8 cellular contexts compared by ENCODE assay signal in genomic region chr7:4641667-4642467, GRCh38. TPM values are rescaled to one million over a fixed set of nuclear protein-coding genes. Genes with fewer than 3 reads are reported as not detected.
DNase-seq lines count a peak whose midpoint lies in the region; ATAC-seq and TF ChIP-seq lines count a peak whose summit lies in the region.

No MANE protein-coding gene starts in this region.

- TF ChIP-seq CTCF in IMR-90 (conservative IDR thresholded peaks at IDR 0.05; ENCODE audit: low read depth, low read length) (peak; percentile 72), PC-3 (conservative IDR thresholded peaks at IDR 0.05; ENCODE audit: low read depth, low read length) (peak; percentile 36; the same call in 1 of the 2 replicates)

- peak; percentile 81 for DNase-seq in DMS79 (lab: John Stamatoyannopoulos, UW)
- DNase-seq in IMR-90, result peak; percentile 89
- DNase-seq in PC-3, result peak; percentile 95
- DNase-seq in activated T-cell treated with anti-CD3 and anti-CD28 coated beads, Interleukin-2, amount 50 U/mL, for 72 hours, result peak; percentile 95 to 98
- DNase-seq in fibroblast of gingiva (ENCODE audit: low read depth), result peak; percentile 89
- peak; percentile 93 for DNase-seq in natural killer cell treated with Interleukin-12 subunit alpha and Interleukin-12 subunit beta and Interleukin-15 and Interleukin-18, amount 100 ng/mL, for 72 hours (ENCODE audit: low spot score)
- DNase-seq in stimulated activated naive CD8-positive, alpha-beta T cell treated with anti-CD3 and anti-CD28 coated beads, Interleukin-15, Interleukin-2, amounts not matched to agents 100 U/mL and 50 U/mL, for 24 hours, result peak; percentile 96

- H3K36me3 ChIP-seq in IMR-90 (ENCODE audit: control insufficient read depth, insufficient read depth, low read length) (no peaks in the 10 kb centered on the region), PC-3 (ENCODE audit: low read depth, low read length) (no peaks in the 10 kb centered on the region)

- peak overlapping the region; percentile 94 to 100 for H4K8ac ChIP-seq in IMR-90 (ENCODE audit: low read depth in 2 of 2, low read length in 2 of 2)

- CTCF ChIA-PET in IMR-90 (lab: Yijun Ruan, JAX) (interaction anchor here (0.8 to 2.2 kb wide), 7 partner anchors 10 to 106 kb away, joined by 3 to 12 read pairs (median 3); partner anchors contain the start of gene FOXK1), PC-3 (lab: Charles Lee) (interaction anchor here (0.5 to 1.2 kb wide), 5 partner anchors 20 to 114 kb away, joined by 3 to 9 read pairs (median 4); partner anchors contain the start of gene FOXK1)

- peak overlapping the region; percentile 94 for H4K91ac ChIP-seq in IMR-90 (ENCODE audit: insufficient read depth, low read depth, low read length)

- no peak overlapping the region for H2BK20ac ChIP-seq in IMR-90 (ENCODE audit: low read depth, low read length)

- intact Hi-C loops in IMR-90 (cut with micrococcal nuclease) (loop anchor here (1.0 kb wide), 3 partner anchors 26 to 104 kb away; no protein-coding TSS in a partner anchor), PC-3 (cut with micrococcal nuclease) (loop anchor here (1.0 to 2.0 kb wide), 4 partner anchors 39 to 113 kb away; no protein-coding TSS in a partner anchor)

- POLR2A ChIA-PET in IMR-90 (lab: Charles Lee; ENCODE audit: unreplicated experiment) (interaction anchor here (0.6 to 1.2 kb wide), 4 partner anchors 20 to 1369 kb away, joined by 3 to 6 read pairs (median 6); partner anchors contain the start of gene FOXK1), PC-3 (lab: Charles Lee; ENCODE audit: unreplicated experiment) (interaction anchor here (0.6 to 0.7 kb wide), 4 partner anchors 40 to 1374 kb away, joined by 3 to 5 read pairs (median 4); partner anchors contain the start of gene FOXK1)

- H3K9ac ChIP-seq in IMR-90 (ENCODE audit: low read depth, low read length) (peak overlapping the region; percentile 92), PC-3 (ENCODE audit: low read length) (peak overlapping the region; percentile 80)

- H3K4me3 ChIP-seq in IMR-90 (ENCODE audit: insufficient read depth, low read depth, low read length) (peak overlapping the region; percentile 74), PC-3 (ENCODE audit: low read length) (peak overlapping the region; percentile 67)

- no peaks in the 10 kb centered on the region for H3K27me3 Mint-ChIP-seq in activated T-cell treated with anti-CD3 and anti-CD28 coated beads, Interleukin-2, amount 50 U/mL, for 72 hours (ENCODE audit: low read depth)
- peaks cover 0 to 4% of the 10 kb centered on the region in 2 donors for H3K27me3 Mint-ChIP-seq in natural killer cell treated with Interleukin-12 subunit alpha and Interleukin-12 subunit beta and Interleukin-15 and Interleukin-18, amount 100 ng/mL, for 72 hours

- H3K9me2 ChIP-seq in PC-3 (replicated peaks; ENCODE audit: low read length), result no peaks in the 10 kb centered on the region

- in situ Hi-C loops in IMR-90 (cut with MboI; ENCODE audit: low sequenced_read_pairs), result loop anchor here (25.0 kb wide), 1 partner anchor 1780 kb away; no protein-coding TSS in a partner anchor

- peak overlapping the region; percentile 80; the same call in 1 of the 2 replicates for H3K23ac ChIP-seq in IMR-90 (ENCODE audit: low read depth, low read length)

- no peaks in the 10 kb centered on the region for H3K9me1 ChIP-seq in IMR-90 (ENCODE audit: insufficient read depth, low read length)

- H3K4me2 ChIP-seq in IMR-90 (ENCODE audit: low read depth, low read length), result peak overlapping the region; percentile 85
- peak overlapping the region; percentile 94 for H3K4me2 ChIP-seq in PC-3 (ENCODE audit: low read length)

- H3K27me3 ChIP-seq in IMR-90 (ENCODE audit: control insufficient read depth, insufficient read depth, low read length) (no peaks in the 10 kb centered on the region), PC-3 (ENCODE audit: low read length) (no peaks in the 10 kb centered on the region)

- H2BK15ac ChIP-seq in IMR-90 (ENCODE audit: low read depth, low read length), result no peak overlapping the region; the same call in 2 of the 3 replicates

- H3K36me3 Mint-ChIP-seq in activated T-cell treated with anti-CD3 and anti-CD28 coated beads, Interleukin-2, amount 50 U/mL, for 72 hours (ENCODE audit: insufficient read depth in 2 of 2), result peaks cover 0 to 2% of the 10 kb centered on the region in 2 donors
- no peaks in the 10 kb centered on the region for H3K36me3 Mint-ChIP-seq in natural killer cell treated with Interleukin-12 subunit alpha and Interleukin-12 subunit beta and Interleukin-15 and Interleukin-18, amount 100 ng/mL, for 72 hours

- H3K4me3 Mint-ChIP-seq in activated T-cell treated with anti-CD3 and anti-CD28 coated beads, Interleukin-2, amount 50 U/mL, for 72 hours, result peak overlapping the region; percentile 96 to 98
- H3K4me3 Mint-ChIP-seq in natural killer cell treated with Interleukin-12 subunit alpha and Interleukin-12 subunit beta and Interleukin-15 and Interleukin-18, amount 100 ng/mL, for 72 hours, result peak overlapping the region; percentile 86

- TF ChIP-seq RAD21 in IMR-90 (IDR thresholded peaks at IDR 0.05; ENCODE audit: low read length), result peak; percentile 44

- peak overlapping the region; percentile 85 for H3K56ac ChIP-seq in IMR-90 (ENCODE audit: extremely low read depth, insufficient read depth, low read length)

- H3K79me1 ChIP-seq in IMR-90 (ENCODE audit: low read depth in 1 of 2, low read length in 2 of 2), result peaks cover 4 to 5% of the 10 kb centered on the region in 2 experiments; a peak in 1 of 4 replicates

- BruUV-seq in IMR-90 (replicated peaks; lab: Mats Ljungman, UMichigan) (no TSS peak), PC-3 (replicated peaks; lab: Mats Ljungman, UMichigan) (no TSS peak)

- H3K14ac ChIP-seq in IMR-90 (replicated peaks; ENCODE audit: low read depth, low read length), result peak overlapping the region; percentile 98

- no peaks in the 10 kb centered on the region for H4K20me1 ChIP-seq in IMR-90 (ENCODE audit: insufficient read depth, low read length)
- H4K20me1 ChIP-seq in PC-3 (ENCODE audit: low read length), result no peaks in the 10 kb centered on the region

- H3K4ac ChIP-seq in IMR-90 (ENCODE audit: low read depth, low read length), result peak overlapping the region; percentile 96

- peak; percentile 72; the same call in 1 of the 2 replicates for TF ChIP-seq POLR2A in IMR-90 (IDR thresholded peaks at IDR 0.05; ENCODE audit: low read depth, low read length)

- H4K5ac ChIP-seq in IMR-90 (ENCODE audit: low read depth, low read length), result peak overlapping the region; percentile 95

- H3K27ac ChIP-seq in IMR-90 (ENCODE audit: insufficient read depth, low read length) (peak overlapping the region; percentile 97), PC-3 (ENCODE audit: low read length) (peak overlapping the region; percentile 44; the same call in 1 of the 2 replicates)

- H3K9me3 ChIP-seq in IMR-90 (ENCODE audit: control insufficient read depth, insufficient read depth, low read length) (no peaks in the 10 kb centered on the region), PC-3 (ENCODE audit: low read length) (no peaks in the 10 kb centered on the region)

- H3F3A ChIP-seq in PC-3 (ENCODE audit: low read length, unreplicated experiment), result no peaks in the 10 kb centered on the region

- ATAC-seq in GM21529 (IDR thresholded peaks at IDR 0.05; ENCODE audit: unreplicated experiment) (peak; percentile 83), IMR-90 (ENCODE audit: low read depth) (peak; percentile 95), PC-3 (peak; percentile 97)
- ATAC-seq in activated T-cell treated with anti-CD3 and anti-CD28 coated beads, Interleukin-2, amount 50 U/mL, for 72 hours (replicated peaks in 1 of 2), result peak; percentile 90 to 91
- ATAC-seq in natural killer cell treated with Interleukin-12 subunit alpha and Interleukin-12 subunit beta and Interleukin-15 and Interleukin-18, amount 100 ng/mL, for 72 hours, result peak; percentile 93
- peak; percentile 90 for ATAC-seq in stimulated activated naive CD8-positive, alpha-beta T cell treated with anti-CD3 and anti-CD28 coated beads, Interleukin-15, Interleukin-2, amounts not matched to agents 100 U/mL and 50 U/mL, for 24 hours

- peak overlapping the region; percentile 78 for H3K18ac ChIP-seq in IMR-90 (ENCODE audit: low read depth, low read length)

- H3K9me3 Mint-ChIP-seq in activated T-cell treated with anti-CD3 and anti-CD28 coated beads, Interleukin-2, amount 50 U/mL, for 72 hours, result no peaks in the 10 kb centered on the region
- no peaks in the 10 kb centered on the region for H3K9me3 Mint-ChIP-seq in natural killer cell treated with Interleukin-12 subunit alpha and Interleukin-12 subunit beta and Interleukin-15 and Interleukin-18, amount 100 ng/mL, for 72 hours

- peak overlapping the region; percentile 99 for H2AFZ ChIP-seq in IMR-90 (replicated peaks; ENCODE audit: low read length, poor library complexity)
- H2AFZ ChIP-seq in PC-3 (ENCODE audit: low read length), result peak overlapping the region; percentile 98

- H2BK5ac ChIP-seq in IMR-90 (ENCODE audit: low read depth, low read length, poor library complexity, severe bottlenecking), result peak overlapping the region; percentile 74

- peaks cover 15% of the 10 kb centered on the region for H3K4me1 Mint-ChIP-seq in activated T-cell treated with anti-CD3 and anti-CD28 coated beads, Interleukin-2, amount 50 U/mL, for 72 hours (ENCODE audit: low read depth)
- H3K4me1 Mint-ChIP-seq in natural killer cell treated with Interleukin-12 subunit alpha and Interleukin-12 subunit beta and Interleukin-15 and Interleukin-18, amount 100 ng/mL, for 72 hours (ENCODE audit: low read depth in 2 of 2), result peaks cover 13 to 15% of the 10 kb centered on the region in 2 donors

- H2AK5ac ChIP-seq in IMR-90 (ENCODE audit: low read depth, low read length), result peak overlapping the region; percentile 88

- peak overlapping the region; percentile 78 for H2BK120ac ChIP-seq in IMR-90 (ENCODE audit: low read depth, low read length)

- H3K27ac Mint-ChIP-seq in activated T-cell treated with anti-CD3 and anti-CD28 coated beads, Interleukin-2, amount 50 U/mL, for 72 hours, result peak overlapping the region; percentile 99
- peak overlapping the region; percentile 86 to 94 for H3K27ac Mint-ChIP-seq in natural killer cell treated with Interleukin-12 subunit alpha and Interleukin-12 subunit beta and Interleukin-15 and Interleukin-18, amount 100 ng/mL, for 72 hours

- WGBS in IMR-90 (ENCODE audit: extremely low coverage in 2 of 2, insufficient read length in 1 of 2), 2 experiments, result 1% methylated on average over 29 of the region's 103 CpGs; no CpG with 5 or more reads in 1 of the 2 experiments

- dilution Hi-C loops in IMR-90 (cut with HindIII; ENCODE audit: low sequenced_read_pairs, unreplicated experiment), result no loop called here

- peak overlapping the region; percentile 92 for H2AK9ac ChIP-seq in IMR-90 (replicated peaks; ENCODE audit: low read depth, low read length, poor library complexity)

- H3K4me1 ChIP-seq in IMR-90 (ENCODE audit: control insufficient read depth, insufficient read depth, low read length), result 0 out of 2 replicates have a peak, but pooled peaks cover 2% of the 10 kb centered on the region
- peaks cover 8% of the 10 kb centered on the region for H3K4me1 ChIP-seq in PC-3 (ENCODE audit: insufficient read depth, low read length)

- H3K79me2 ChIP-seq in PC-3 (ENCODE audit: low read length), result no peaks in the 10 kb centered on the region

RNA-seq across cellular contexts. Expression of gene FOXK1, which starts 40.2 kb away (rescaled TPM):
- 4.3 and 5.0 TPM in 2 replicates for total RNA-seq in IMR-90 (2012; rRNA removed)
- polyA plus RNA-seq in IMR-90 (2012; rRNA removed), result 8.8 TPM in 2 replicates
- 6.7 and 6.8 TPM in 2 replicates for polyA plus RNA-seq in IMR-90 (2012; cell fraction: cytosol; rRNA removed)
- 18.7 and 30.1 TPM in 2 replicates for polyA plus RNA-seq in IMR-90 (2012; cell fraction: nucleus; rRNA removed; ENCODE audit: low replicate concordance)
- 13.2 and 22.8 TPM in 2 replicates for total RNA-seq in PC-3 (2014; rRNA removed)
- total RNA-seq in activated T-cell treated with anti-CD3 and anti-CD28 coated beads, Interleukin-2, amount 50 U/mL, for 72 hours, result 10 to 100 TPM; 38.6 to 41.0 TPM
- total RNA-seq in natural killer cell treated with Interleukin-12 subunit alpha and Interleukin-12 subunit beta and Interleukin-15 and Interleukin-18, amount 100 ng/mL, for 72 hours, result 10 to 100 TPM; 35.6 to 48.1 TPM

Comparison
In these comparisons a context has a peak if more than half of its experiments do, and no peak if none do; other contexts are left out.
1. Peak in every context shown above with its lines: DNase-seq, ATAC-seq, H3K4me3 ChIP-seq and H3K27ac ChIP-seq.